1 cellular context compared by ENCODE assay signal in the genomic region with DNA sequence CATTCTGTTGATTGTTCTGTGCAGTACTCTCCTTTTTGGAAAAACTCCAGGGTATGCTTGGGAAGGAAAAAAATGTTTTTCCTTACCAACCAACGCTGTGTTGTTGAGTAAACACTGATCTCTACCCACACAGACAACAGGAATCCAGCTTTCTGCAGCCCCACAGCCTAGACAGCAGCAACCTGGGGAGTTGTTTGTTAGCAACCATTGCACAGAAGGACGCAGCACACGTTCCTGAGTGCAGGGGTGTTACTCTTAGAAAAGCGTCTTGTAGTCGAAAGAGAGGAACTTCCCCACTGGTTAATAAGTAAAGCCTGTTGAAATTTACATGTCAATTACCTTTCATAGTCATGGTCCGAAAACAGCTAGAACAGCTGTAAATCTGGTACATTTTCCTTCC.
TF ChIP-seq lines count a peak whose summit lies in the region.

No MANE protein-coding gene starts in this region.

TF ChIP-seq in GM23338, 12 proteins besides CTCF, POLR2A, EP300 and RAD21 (continued from another document):
- TF ChIP-seq, protein P1, sequence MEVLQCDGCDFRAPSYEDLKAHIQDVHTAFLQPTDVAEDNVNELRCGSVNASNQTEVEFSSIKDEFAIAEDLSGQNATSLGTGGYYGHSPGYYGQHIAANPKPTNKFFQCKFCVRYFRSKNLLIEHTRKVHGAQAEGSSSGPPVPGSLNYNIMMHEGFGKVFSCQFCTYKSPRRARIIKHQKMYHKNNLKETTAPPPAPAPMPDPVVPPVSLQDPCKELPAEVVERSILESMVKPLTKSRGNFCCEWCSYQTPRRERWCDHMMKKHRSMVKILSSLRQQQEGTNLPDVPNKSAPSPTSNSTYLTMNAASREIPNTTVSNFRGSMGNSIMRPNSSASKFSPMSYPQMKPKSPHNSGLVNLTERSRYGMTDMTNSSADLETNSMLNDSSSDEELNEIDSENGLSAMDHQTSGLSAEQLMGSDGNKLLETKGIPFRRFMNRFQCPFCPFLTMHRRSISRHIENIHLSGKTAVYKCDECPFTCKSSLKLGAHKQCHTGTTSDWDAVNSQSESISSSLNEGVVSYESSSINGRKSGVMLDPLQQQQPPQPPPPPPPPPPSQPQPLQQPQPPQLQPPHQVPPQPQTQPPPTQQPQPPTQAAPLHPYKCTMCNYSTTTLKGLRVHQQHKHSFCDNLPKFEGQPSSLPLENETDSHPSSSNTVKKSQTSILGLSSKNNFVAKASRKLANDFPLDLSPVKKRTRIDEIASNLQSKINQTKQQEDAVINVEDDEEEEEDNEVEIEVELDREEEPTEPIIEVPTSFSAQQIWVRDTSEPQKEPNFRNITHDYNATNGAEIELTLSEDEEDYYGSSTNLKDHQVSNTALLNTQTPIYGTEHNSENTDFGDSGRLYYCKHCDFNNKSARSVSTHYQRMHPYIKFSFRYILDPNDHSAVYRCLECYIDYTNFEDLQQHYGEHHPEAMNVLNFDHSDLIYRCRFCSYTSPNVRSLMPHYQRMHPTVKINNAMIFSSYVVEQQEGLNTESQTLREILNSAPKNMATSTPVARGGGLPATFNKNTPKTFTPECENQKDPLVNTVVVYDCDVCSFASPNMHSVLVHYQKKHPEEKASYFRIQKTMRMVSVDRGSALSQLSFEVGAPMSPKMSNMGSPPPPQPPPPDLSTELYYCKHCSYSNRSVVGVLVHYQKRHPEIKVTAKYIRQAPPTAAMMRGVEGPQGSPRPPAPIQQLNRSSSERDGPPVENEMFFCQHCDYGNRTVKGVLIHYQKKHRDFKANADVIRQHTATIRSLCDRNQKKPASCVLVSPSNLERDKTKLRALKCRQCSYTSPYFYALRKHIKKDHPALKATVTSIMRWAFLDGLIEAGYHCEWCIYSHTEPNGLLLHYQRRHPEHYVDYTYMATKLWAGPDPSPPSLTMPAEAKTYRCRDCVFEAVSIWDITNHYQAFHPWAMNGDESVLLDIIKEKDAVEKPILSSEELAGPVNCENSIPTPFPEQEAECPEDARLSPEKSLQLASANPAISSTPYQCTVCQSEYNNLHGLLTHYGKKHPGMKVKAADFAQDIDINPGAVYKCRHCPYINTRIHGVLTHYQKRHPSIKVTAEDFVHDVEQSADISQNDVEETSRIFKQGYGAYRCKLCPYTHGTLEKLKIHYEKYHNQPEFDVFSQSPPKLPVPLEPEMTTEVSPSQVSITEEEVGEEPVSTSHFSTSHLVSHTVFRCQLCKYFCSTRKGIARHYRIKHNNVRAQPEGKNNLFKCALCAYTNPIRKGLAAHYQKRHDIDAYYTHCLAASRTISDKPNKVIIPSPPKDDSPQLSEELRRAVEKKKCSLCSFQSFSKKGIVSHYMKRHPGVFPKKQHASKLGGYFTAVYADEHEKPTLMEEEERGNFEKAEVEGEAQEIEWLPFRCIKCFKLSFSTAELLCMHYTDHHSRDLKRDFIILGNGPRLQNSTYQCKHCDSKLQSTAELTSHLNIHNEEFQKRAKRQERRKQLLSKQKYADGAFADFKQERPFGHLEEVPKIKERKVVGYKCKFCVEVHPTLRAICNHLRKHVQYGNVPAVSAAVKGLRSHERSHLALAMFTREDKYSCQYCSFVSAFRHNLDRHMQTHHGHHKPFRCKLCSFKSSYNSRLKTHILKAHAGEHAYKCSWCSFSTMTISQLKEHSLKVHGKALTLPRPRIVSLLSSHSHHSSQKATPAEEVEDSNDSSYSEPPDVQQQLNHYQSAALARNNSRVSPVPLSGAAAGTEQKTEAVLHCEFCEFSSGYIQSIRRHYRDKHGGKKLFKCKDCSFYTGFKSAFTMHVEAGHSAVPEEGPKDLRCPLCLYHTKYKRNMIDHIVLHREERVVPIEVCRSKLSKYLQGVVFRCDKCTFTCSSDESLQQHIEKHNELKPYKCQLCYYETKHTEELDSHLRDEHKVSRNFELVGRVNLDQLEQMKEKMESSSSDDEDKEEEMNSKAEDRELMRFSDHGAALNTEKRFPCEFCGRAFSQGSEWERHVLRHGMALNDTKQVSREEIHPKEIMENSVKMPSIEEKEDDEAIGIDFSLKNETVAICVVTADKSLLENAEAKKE (CRISPR knock-in tag; IDR thresholded peaks at IDR 0.05): no peak
- no peak for TF ChIP-seq ZNF114 (CRISPR knock-in tag; IDR thresholded peaks at IDR 0.05)
- no peak for TF ChIP-seq CREB1 (CRISPR knock-in tag; IDR thresholded peaks at IDR 0.05; ENCODE audit: low read depth)
- no peak for TF ChIP-seq STAT1 (IDR thresholded peaks at IDR 0.05; ENCODE audit: unreplicated experiment)
- TF ChIP-seq JUNB (IDR thresholded peaks at IDR 0.05; ENCODE audit: unreplicated experiment): no peak
- no peak for TF ChIP-seq EZH2 (IDR thresholded peaks at IDR 0.05; ENCODE audit: low read depth, unreplicated experiment)
